8 cellular contexts compared by ENCODE assay signal in genomic region chr1:113929750-113930498, GRCh38. TPM values are rescaled to one million over a fixed set of nuclear protein-coding genes. Genes with fewer than 3 reads are reported as not detected.
A peak's percentile ranks its signal among the peaks of the same experiment; 100 is the strongest.
DNase-seq lines count a peak whose midpoint lies in the region; ATAC-seq, FAIRE-seq and TF ChIP-seq lines count a peak whose summit lies in the region.

No MANE protein-coding gene starts in this region.

- ATAC-seq in GM18505 (IDR thresholded peaks at IDR 0.05; ENCODE audit: unreplicated experiment) (peak; percentile 41), HG02981 (IDR thresholded peaks at IDR 0.05; ENCODE audit: unreplicated experiment) (peak; percentile 27), pancreas (peak; percentile 47 to 62 (median 60))

- H3K36me3 ChIP-seq in pancreas, result no peaks in the 10 kb centered on the region

- DNase-seq in 8988T (peak; percentile 32), RKO (ENCODE audit: low spot score) (peak; percentile 32), glomerular visceral epithelial cell (ENCODE audit: extremely low spot score) (peak; percentile 35), pancreas (peak; percentile 57 to 85 (median 69)), ureter (ENCODE audit: low spot score) (peak; percentile 63)
- DNase-seq in activated naive CD4-positive, alpha-beta T cell (lab: John Stamatoyannopoulos, UW), result peak; percentile 34 to 56 (median 44)

- H3K27ac ChIP-seq in pancreas, result peak overlapping the region; percentile 62 to 97 (median 96)

- TF ChIP-seq POLR2A in GM18505 (IDR thresholded peaks at IDR 0.05; ENCODE audit: borderline replicate concordance, extremely low read depth, insufficient read depth, insufficient read length), result no peak

- TF ChIP-seq CTCF in pancreas (IDR thresholded peaks at IDR 0.05), result no peak

- WGBS in pancreas, 2 donors, result 0 to 1% methylated on average over 51 to 64 of the region's 64 CpGs

- peak overlapping the region; percentile 76 to 91 (median 86) for H3K4me3 ChIP-seq in pancreas

- intact Hi-C loops in pancreas (cut with DNase I), result no loop called here

- H3K4me1 ChIP-seq in pancreas, result peaks cover 31 to 47% (median 46%) of the 10 kb centered on the region in 3 donors

- FAIRE-seq in pancreas (lab: Jason Lieb, UNC), result no peak

- no peaks in the 10 kb centered on the region for H3K9me3 ChIP-seq in pancreas

- no peaks in the 10 kb centered on the region for H3K27me3 ChIP-seq in pancreas

RNA-seq across cellular contexts. Expression of gene HIPK1, which starts 0.8 kb away (rescaled TPM):
- total RNA-seq in pancreas (10 to 100 TPM; 27.9 to 42.1 (median 30.4) TPM), ureter (73.2 TPM)
- polyA plus RNA-seq in pancreas, result 10 to 100 TPM in 1 of 2 donors, 1 to 10 TPM in 1; 6.8 to 16.5 TPM

RNA-seq across cellular contexts. Expression of gene DCLRE1B, which starts 24.8 kb away (rescaled TPM):
- total RNA-seq in pancreas (1 to 10 TPM in 5 of 6 donors, under 1 TPM in 1; 0.71 to 2.7 (median 1.5) TPM), ureter (5.3 TPM)
- 1 to 10 TPM in 1 of 2 donors, under 1 TPM in 1; 0.68 to 1.2 TPM for polyA plus RNA-seq in pancreas

RNA-seq across cellular contexts. Expression of gene AP4B1, which starts 25.3 kb away (rescaled TPM):
- total RNA-seq in pancreas (10 to 100 TPM in 5 of 6 donors, 1 to 10 TPM in 1; 8.2 to 16.4 (median 11.8) TPM), ureter (31.6 TPM)
- polyA plus RNA-seq in pancreas, result 10 to 100 TPM; 17.4 to 37.5 TPM

RNA-seq across cellular contexts. Expression of gene BCL2L15, which starts 42.5 kb away (rescaled TPM):
- total RNA-seq in pancreas (10 to 100 TPM; 13.9 to 25.8 (median 16.2) TPM), ureter (8.0 TPM)
- 10 to 100 TPM in 1 of 2 donors, 1 to 10 TPM in 1; 4.9 to 13.6 TPM for polyA plus RNA-seq in pancreas

RNA-seq across cellular contexts. Expression of gene OLFML3, which starts 49.4 kb away (rescaled TPM):
- total RNA-seq in pancreas (10 to 100 TPM in 3 of 6 donors, 1 to 10 TPM in 3; 3.7 to 39.2 (median 11.0) TPM), ureter (43.5 TPM)
- polyA plus RNA-seq in pancreas, result 10 to 100 TPM in 1 of 2 donors, 1 to 10 TPM in 1; 9.1 to 11.3 TPM

Comparison
In these comparisons a context has a peak if more than half of its experiments do, and no peak if none do; other contexts are left out.
1. Peak in every context shown above with its lines: DNase-seq, ATAC-seq, H3K4me3 ChIP-seq and H3K27ac ChIP-seq.